ENCODE assay signal across 8 cellular contexts in the genomic region with DNA sequence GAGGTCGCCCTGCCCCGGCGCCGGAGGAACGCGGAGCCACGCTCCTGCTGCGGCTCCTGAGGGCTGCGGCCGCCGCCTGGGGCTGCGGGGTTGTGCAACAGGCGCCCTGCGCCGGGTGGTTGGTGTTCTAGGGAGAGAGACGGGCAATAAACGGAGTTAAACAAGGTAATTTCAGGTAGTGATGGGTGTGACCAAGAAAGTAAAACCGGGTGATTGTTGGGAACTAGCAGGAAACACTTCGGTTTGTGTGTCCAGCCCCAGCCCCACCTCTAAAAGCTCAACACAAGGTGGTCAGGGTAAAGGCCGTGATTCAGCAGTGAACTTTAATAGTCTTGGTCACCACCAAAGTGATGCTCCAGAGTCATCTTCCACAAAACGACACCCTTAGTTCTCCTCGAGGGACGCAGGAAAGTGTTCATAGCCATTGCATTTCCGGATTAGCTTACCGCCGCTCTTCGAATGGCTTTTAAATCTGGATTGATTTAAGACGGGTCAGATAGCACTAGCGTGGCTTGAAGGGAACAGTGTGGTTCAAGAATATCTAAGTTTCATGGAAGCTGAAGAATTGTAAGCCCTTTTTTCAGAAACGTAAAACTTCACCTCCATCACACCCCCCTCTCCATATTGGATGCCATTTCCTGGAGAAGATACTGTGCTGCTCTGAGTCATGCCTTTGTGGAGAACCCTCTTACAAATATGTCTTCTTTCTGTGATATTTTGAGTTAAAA. TPM values are rescaled to one million over a fixed set of nuclear protein-coding genes. Genes with fewer than 3 reads are reported as not detected.
DNase-seq lines count a peak whose midpoint lies in the region; ATAC-seq and TF ChIP-seq lines count a peak whose summit lies in the region.

No MANE protein-coding gene starts in this region.

- POLR2A ChIA-PET in naive thymus-derived CD8-positive, alpha-beta T cell (lab: Charles Lee): interaction anchor here (0.6 to 3.6 kb wide), 20 partner anchors 9 to 709 kb away, joined by 3 to 44 read pairs (median 4); a partner anchor contains a TSS

- peaks cover 5% of the 10 kb centered on the region for H3K36me3 Mint-ChIP-seq in HFFc6 (ENCODE audit: low read depth)
- peaks cover 0 to 23% (median 2%) of the 10 kb centered on the region in 3 donors for H3K36me3 Mint-ChIP-seq in naive thymus-derived CD8-positive, alpha-beta T cell

- H3K27ac ChIP-seq in WERI-Rb-1: peak overlapping the region; percentile 80
- H3K27ac ChIP-seq in esophagus (ENCODE audit: low read depth in 2 of 2, low read length in 1 of 2): peak overlapping the region; percentile 87 to 97

- no peaks in the 10 kb centered on the region; the same call in none of the 2 replicates for H3K27me3 Mint-ChIP-seq in HFFc6 (ENCODE audit: insufficient read depth)
- no peaks in the 10 kb centered on the region for H3K27me3 Mint-ChIP-seq in naive thymus-derived CD8-positive, alpha-beta T cell

- peak; percentile 8 to 31 for ATAC-seq in naive thymus-derived CD8-positive, alpha-beta T cell
- ATAC-seq in HG02763 (IDR thresholded peaks at IDR 0.05; ENCODE audit: unreplicated experiment): no peak

- TF ChIP-seq POLR2A in NB4 (IDR thresholded peaks at IDR 0.05; ENCODE audit: extremely low read depth, insufficient read length): no peak

- H3K36me3 ChIP-seq in WERI-Rb-1 (peaks cover 4% of the 10 kb centered on the region; the same call in 1 of the 2 replicates), esophagus (ENCODE audit: control insufficient read depth in 2 of 2, insufficient read depth in 2 of 2, low read length in 1 of 2) (no peaks in the 10 kb centered on the region)

- DNase-seq in activated CD4-positive, alpha-beta T cell treated with anti-CD3 and anti-CD28 coated beads for 48 hours: peak; percentile 17
- DNase-seq in activated CD4-positive, alpha-beta T cell treated with anti-CD3 and anti-CD28 coated beads, Interleukin-2, amount 50 U/mL, for 48 hours: no peak
- peak; percentile 34 for DNase-seq in HFFc6
- peak; percentile 58 for DNase-seq in NB4 (ENCODE audit: low read depth)
- peak; percentile 30 for DNase-seq in WERI-Rb-1
- peak in 6 of 10 donors; percentile 1 to 45 (median 26) for DNase-seq in naive thymus-derived CD8-positive, alpha-beta T cell

- no peaks in the 10 kb centered on the region for H3K4me1 ChIP-seq in esophagus (ENCODE audit: control insufficient read depth in 2 of 2, insufficient read depth in 2 of 2, low read length in 1 of 2)

- no peaks in the 10 kb centered on the region for H3K27me3 ChIP-seq in WERI-Rb-1 (ENCODE audit: insufficient read depth, low read depth, severe bottlenecking)
- H3K27me3 ChIP-seq in esophagus (ENCODE audit: control insufficient read depth in 1 of 2, insufficient read depth in 2 of 2, low read length in 2 of 2): no peaks in the 10 kb centered on the region

- 0% methylated on average over 29 to 30 of the region's 30 CpGs for WGBS in esophagus, 2 donors

- H3K4me3 ChIP-seq in NB4 (ENCODE audit: low read depth, low read length) (peak overlapping the region; percentile 87), WERI-Rb-1 (ENCODE audit: low read depth, low read length) (peak overlapping the region; percentile 97), esophagus (ENCODE audit: low read depth in 1 of 2, low read length in 2 of 2) (peak overlapping the region; percentile 78 to 86)

- TF ChIP-seq CTCF in HFFc6 (IDR thresholded peaks at IDR 0.05) (no peak), NB4 (IDR thresholded peaks at IDR 0.05; ENCODE audit: low read depth, low read length) (no peak), WERI-Rb-1 (IDR thresholded peaks at IDR 0.05; ENCODE audit: low read depth, low read length) (no peak)

- peaks cover 54% of the 10 kb centered on the region for H3K4me1 Mint-ChIP-seq in HFFc6 (ENCODE audit: low read depth)
- H3K4me1 Mint-ChIP-seq in naive thymus-derived CD8-positive, alpha-beta T cell: peaks cover 8 to 47% (median 43%) of the 10 kb centered on the region in 4 donors

- H3K4me3 Mint-ChIP-seq in HFFc6: peak overlapping the region; percentile 97
- H3K4me3 Mint-ChIP-seq in naive thymus-derived CD8-positive, alpha-beta T cell: peak overlapping the region; percentile 96 to 100 (median 98)

- H3K9me3 ChIP-seq in WERI-Rb-1 (ENCODE audit: severe bottlenecking): no peaks in the 10 kb centered on the region
- H3K9me3 ChIP-seq in esophagus (ENCODE audit: control insufficient read depth in 2 of 2, insufficient read depth in 1 of 2, low read depth in 1 of 2, low read length in 1 of 2): no peaks in the 10 kb centered on the region

- H3K27ac Mint-ChIP-seq in HFFc6: peak overlapping the region; percentile 93
- peak overlapping the region; percentile 97 to 100 (median 99) for H3K27ac Mint-ChIP-seq in naive thymus-derived CD8-positive, alpha-beta T cell

- no peaks in the 10 kb centered on the region for H3K9me3 Mint-ChIP-seq in HFFc6
- H3K9me3 Mint-ChIP-seq in naive thymus-derived CD8-positive, alpha-beta T cell: no peaks in the 10 kb centered on the region

RNA-seq across cellular contexts. Expression of a gene that starts 0.7 kb away (rescaled TPM):
- 100 to 1,000 TPM; 135 to 170 (median 139) TPM for total RNA-seq in HFFc6 (2021; fragmentation: NEBNext Ultra II Directional; extraction: Animal tissue kit (Norgen Biotek cat#: 25700))
- 100 to 1,000 TPM in 1 of 2 donors, 10 to 100 TPM in 1; 97.7 to 181 TPM for polyA plus RNA-seq in esophagus
- total RNA-seq in naive thymus-derived CD8-positive, alpha-beta T cell: 10 to 100 TPM; 52.5 to 54.5 TPM
- polyA plus RNA-seq in naive thymus-derived CD8-positive, alpha-beta T cell: 100 to 1,000 TPM; 114 to 116 (median 115) TPM

RNA-seq across cellular contexts. Expression of a gene that starts 24.4 kb away (rescaled TPM):
- not detected for total RNA-seq in HFFc6 (2021; fragmentation: NEBNext Ultra II Directional; extraction: Animal tissue kit (Norgen Biotek cat#: 25700))
- polyA plus RNA-seq in esophagus: under 1 TPM in 1 of 2 donors, not detected in 1; 0.01 TPM
- under 1 TPM; 0.42 to 0.44 TPM for total RNA-seq in naive thymus-derived CD8-positive, alpha-beta T cell
- not detected for polyA plus RNA-seq in naive thymus-derived CD8-positive, alpha-beta T cell

Comparison
In these comparisons a context has a peak if more than half of its experiments do, and no peak if none do; other contexts are left out.
1. DNase-seq: peak in activated CD4-positive, alpha-beta T cell treated with anti-CD3 and anti-CD28 coated beads for 48 hours (single experiment), HFFc6 (single experiment), NB4 (single experiment), WERI-Rb-1 (single experiment) and naive thymus-derived CD8-positive, alpha-beta T cell (6 of 10); none in activated CD4-positive, alpha-beta T cell treated with anti-CD3 and anti-CD28 coated beads, Interleukin-2, amount 50 U/mL, for 48 hours (0 of 2).
2. Peak in every context shown above with its lines, with median percentiles within 50 percentile points of each other: H3K4me3 ChIP-seq.